Comparison of ENCODE assay signal across 11 cellular contexts in the genomic region with DNA sequence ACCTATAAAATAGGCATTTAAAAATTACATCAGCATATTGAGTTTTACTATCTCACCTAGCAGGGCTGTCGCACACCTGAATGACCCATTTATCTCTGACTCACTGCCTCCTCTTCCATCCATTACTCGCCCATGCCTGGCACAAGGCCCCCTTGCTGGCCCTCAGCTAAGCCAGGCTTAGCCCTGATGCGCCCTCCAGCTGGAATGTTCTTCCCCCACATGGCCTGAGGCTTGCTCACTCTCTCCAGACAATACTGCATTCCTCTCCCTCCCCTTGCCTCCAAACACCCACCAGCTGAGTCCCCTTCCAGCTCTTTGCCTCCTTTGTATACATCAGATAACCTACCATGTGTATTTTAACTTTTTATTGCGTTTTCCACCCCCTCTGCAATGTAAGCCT. TPM values are rescaled to one million over a fixed set of nuclear protein-coding genes. Genes with fewer than 3 reads are reported as not detected.
DNase-seq lines count a peak whose midpoint lies in the region; ATAC-seq, FAIRE-seq and TF ChIP-seq lines count a peak whose summit lies in the region.
"Had no signal": no experiment of that assay in that cellular context is flagged by ENCODE, and none has a peak within 500 bp of the region (broad histone marks: within the 10 kb centered on the region; RNA-seq: fewer than 3 reads in every experiment).

No MANE protein-coding gene starts in this region.

- H3K27me3 ChIP-seq in psoas muscle (ENCODE audit: insufficient read depth in 3 of 3, low read length in 2 of 3): no peaks in the 10 kb centered on the region

- H3K4me3 Mint-ChIP-seq in CD14-positive monocyte: no peak overlapping the region

- TF ChIP-seq CTCF in D721Med (IDR thresholded peaks at IDR 0.05; ENCODE audit: insufficient read depth, missing control alignments) (peak; percentile 6), fibroblast of mammary gland (conservative IDR thresholded peaks at IDR 0.05; ENCODE audit: control insufficient read depth, insufficient read depth, low read depth, low read length) (no peak), psoas muscle (IDR thresholded peaks at IDR 0.05) (no peak), CD14-positive monocyte (IDR thresholded peaks at IDR 0.05) (no peak)

- H3K4me1 ChIP-seq in psoas muscle: peaks cover 51% of the 10 kb centered on the region

- H3K36me3 Mint-ChIP-seq in CD14-positive monocyte: peaks cover 88 to 91% of the 10 kb centered on the region in 2 donors

- H3K4me3 ChIP-seq in fibroblast of mammary gland (ENCODE audit: control insufficient read depth, low read depth, low read length) (no peak overlapping the region), psoas muscle (no peak overlapping the region)

- peaks cover 5 to 11% (median 8%) of the 10 kb centered on the region in 3 donors for H3K27me3 Mint-ChIP-seq in CD14-positive monocyte (ENCODE audit: low read depth in 3 of 3)

- peak; percentile 47 to 74 (median 55) for ATAC-seq in psoas muscle

- no peak for FAIRE-seq in D721Med (lab: Jason Lieb, UNC)
- FAIRE-seq: G401.6 had no signal

- peak overlapping the region in 1 of 7 donors; percentile 21 for H3K27ac Mint-ChIP-seq in CD14-positive monocyte

- WGBS in psoas muscle, 3 donors: 50 to 59% (median 56%) methylated on average over 4 of the region's 4 CpGs

- peak overlapping the region; percentile 85 for H3K27ac ChIP-seq in psoas muscle
- H3K27ac ChIP-seq: epithelial cell of prostate had no signal

- H3K4me1 Mint-ChIP-seq in CD14-positive monocyte: peaks cover 25% of the 10 kb centered on the region

- no peaks in the 10 kb centered on the region for H3K9me3 ChIP-seq in psoas muscle

- no peaks in the 10 kb centered on the region for H3K36me3 ChIP-seq in psoas muscle (ENCODE audit: insufficient read depth in 1 of 2, low read depth in 1 of 2)

- no peaks in the 10 kb centered on the region for H3K9me3 Mint-ChIP-seq in CD14-positive monocyte

- intact Hi-C loops in psoas muscle (cut with DNase I) (no loop called here), CD14-positive monocyte (cut with micrococcal nuclease) (no loop called here)

- no peak for DNase-seq in D721Med (ENCODE audit: insufficient read length, low spot score)
- DNase-seq in RPMI7951 (ENCODE audit: low read depth): peak; percentile 35
- DNase-seq in fibroblast of mammary gland (ENCODE audit: low read depth): peak; percentile 72
- peak in 1 of 2 donors; percentile 65 for DNase-seq in psoas muscle
- no peak for DNase-seq in NCI-H1105 treated with DMSO at 0.1 percent for 48 hours (lab: John Stamatoyannopoulos, UW)
- no peak for DNase-seq in CD14-positive monocyte (ENCODE audit: low spot score)
- DNase-seq in activated T-cell treated with anti-CD3 and anti-CD28 coated beads, Interleukin-2, amount 50 U/mL, for 1 hour: no peak
- DNase-seq in NCI-H1930 (lab: John Stamatoyannopoulos, UW): no peak
- DNase-seq: activated T-cell treated with anti-CD3 and anti-CD28 coated beads, Interleukin-2, amount 50 U/mL, for 48 hours had no signal

RNA-seq across cellular contexts. Expression of a gene that starts 7.2 kb away (rescaled TPM):
- 2.4 and 3.2 TPM in 2 replicates for total RNA-seq in RPMI7951 (2014; rRNA removed; shearing (Covaris generic))
- 10 to 100 TPM; 14.4 to 57.1 (median 23.6) TPM for total RNA-seq in psoas muscle
- polyA plus RNA-seq in psoas muscle (10 to 100 TPM; 42.8 to 63.0 (median 59.2) TPM), CD14-positive monocyte (10 to 100 TPM; 10.7 to 22.8 TPM)

Comparison
In these comparisons a context has a peak if more than half of its experiments do, and no peak if none do; other contexts are left out.
1. DNase-seq: peak in RPMI7951 (single experiment) and fibroblast of mammary gland (single experiment); none in D721Med (single experiment), NCI-H1105 treated with DMSO at 0.1 percent for 48 hours (single experiment), CD14-positive monocyte (single experiment), activated T-cell treated with anti-CD3 and anti-CD28 coated beads, Interleukin-2, amount 50 U/mL, for 1 hour (single experiment) and NCI-H1930 (0 of 2).